Comparison of ENCODE assay signal across 7 cellular contexts in the genomic region with DNA sequence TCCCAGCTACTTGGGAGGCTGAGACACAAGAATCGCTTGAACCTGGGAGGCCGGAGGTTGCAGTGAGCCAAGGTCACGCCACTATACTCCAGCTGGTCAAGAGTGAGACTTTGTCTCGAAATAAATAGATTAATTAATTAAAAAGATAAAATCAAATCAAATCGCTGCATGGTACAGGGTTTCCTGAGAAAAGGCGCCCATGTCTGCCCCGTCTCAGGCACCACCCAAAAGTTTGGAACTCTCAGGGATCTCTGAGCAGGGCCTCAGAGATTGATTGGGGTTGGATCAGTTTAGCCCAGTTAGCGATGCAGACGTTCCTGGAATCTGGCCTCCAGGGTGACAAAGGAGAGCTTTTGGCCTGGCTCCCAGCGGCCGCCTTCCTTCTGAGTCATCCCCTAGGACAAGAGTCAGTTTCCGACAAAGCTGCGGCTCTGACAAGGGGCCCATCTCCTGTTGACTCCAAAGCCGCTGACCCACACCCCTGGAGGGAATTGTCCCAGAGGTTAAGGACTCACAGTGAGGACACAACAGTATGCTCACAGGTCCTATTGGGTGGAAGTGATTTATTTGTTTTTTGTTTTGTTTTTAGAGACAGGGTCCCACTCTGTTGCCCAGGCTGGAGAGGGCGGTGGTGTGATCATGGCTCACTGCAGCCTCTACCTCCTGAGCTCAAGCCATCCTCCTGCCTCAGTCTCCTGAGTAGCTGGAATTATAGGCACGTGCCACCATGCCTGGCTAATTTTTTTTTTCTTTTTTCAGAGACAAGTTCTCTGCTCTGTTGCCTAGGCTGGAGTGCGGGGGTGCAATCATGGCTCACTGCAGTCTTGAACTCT. TPM values are rescaled to one million over a fixed set of nuclear protein-coding genes. Genes with fewer than 3 reads are reported as not detected.
DNase-seq lines count a peak whose midpoint lies in the region; ATAC-seq and TF ChIP-seq lines count a peak whose summit lies in the region.
"Had no signal": no experiment of that assay in that cellular context is flagged by ENCODE, and none has a peak within 500 bp of the region (broad histone marks: within the 10 kb centered on the region; RNA-seq: fewer than 3 reads in every experiment).

No MANE protein-coding gene starts in this region.

- H3K27me3 ChIP-seq in uterus = no peaks in the 10 kb centered on the region

- peak overlapping the region; percentile 18 to 49 for H3K27ac ChIP-seq in uterus

- TF ChIP-seq CTCF in uterus (IDR thresholded peaks at IDR 0.05) = no peak

- H3K4me1 ChIP-seq in uterus = no peaks in the 10 kb centered on the region

- H3K4me3 ChIP-seq in uterus = no peak overlapping the region

- TF ChIP-seq POLR2A in uterus (IDR thresholded peaks at IDR 0.05) = no peak

- ATAC-seq in Right ventricle myocardium superior (ENCODE audit: poor library complexity) = peak; percentile 73
- ATAC-seq in GM19452 (IDR thresholded peaks at IDR 0.05; ENCODE audit: unreplicated experiment) = no peak

- H3K9me3 ChIP-seq in uterus = no peaks in the 10 kb centered on the region

- no peaks in the 10 kb centered on the region for H3K36me3 ChIP-seq in uterus

- DNase-seq in SIG-M5 treated with dmso at 0.1 percent for 504 hours (lab: John Stamatoyannopoulos, UW; ENCODE audit: unreplicated experiment) (peak; percentile 13), SIG-M5 (lab: John Stamatoyannopoulos, UW) (no peak), Right ventricle myocardium superior (peak; percentile 75), uterus (peak in 1 of 2 donors; percentile 68)
- no peak for DNase-seq in effector CD4-positive, alpha-beta T cell
- DNase-seq: activated naive CD4-positive, alpha-beta T cell treated with anti-CD3 and anti-CD28 coated beads for 36 hours had no signal

- intact Hi-C loops in Right ventricle myocardium superior (cut with DNase I) = no loop called here
- intact Hi-C loops in uterus (cut with DNase I; ENCODE audit: low total_unique reads) = no loop called here

RNA-seq across cellular contexts. Expression of gene ORAI2, which starts 6.8 kb away (rescaled TPM):
- total RNA-seq in Right ventricle myocardium superior (4.3 TPM), uterus (10 to 100 TPM; 15.6 to 48.9 (median 39.0) TPM)

RNA-seq across cellular contexts. Expression of gene ALKBH4, which starts 24.5 kb away (rescaled TPM):
- total RNA-seq in Right ventricle myocardium superior (5.3 TPM), uterus (10 to 100 TPM in 3 of 4 donors, 1 to 10 TPM in 1; 8.7 to 31.3 (median 15.8) TPM)

RNA-seq across cellular contexts. Expression of gene LRWD1, which starts 24.6 kb away (rescaled TPM):
- total RNA-seq in Right ventricle myocardium superior (9.7 TPM), uterus (10 to 100 TPM; 16.7 to 25.6 (median 22.4) TPM)

RNA-seq across cellular contexts. Expression of gene POLR2J, which starts 38.5 kb away (rescaled TPM):
- total RNA-seq in Right ventricle myocardium superior (51.3 TPM), uterus (10 to 100 TPM in 3 of 4 donors, 1 to 10 TPM in 1; 8.2 to 38.8 (median 14.0) TPM)

RNA-seq across cellular contexts. Expression of gene PRKRIP1, which starts 44.0 kb away (rescaled TPM):
- total RNA-seq in Right ventricle myocardium superior (9.8 TPM), uterus (10 to 100 TPM; 16.1 to 36.6 (median 25.4) TPM)

Comparison
In these comparisons a context has a peak if more than half of its experiments do, and no peak if none do; other contexts are left out.
1. DNase-seq: peak in SIG-M5 treated with dmso at 0.1 percent for 504 hours (single experiment) and Right ventricle myocardium superior (single experiment); none in SIG-M5 (single experiment) and effector CD4-positive, alpha-beta T cell (single experiment).